In the genomic region with DNA sequence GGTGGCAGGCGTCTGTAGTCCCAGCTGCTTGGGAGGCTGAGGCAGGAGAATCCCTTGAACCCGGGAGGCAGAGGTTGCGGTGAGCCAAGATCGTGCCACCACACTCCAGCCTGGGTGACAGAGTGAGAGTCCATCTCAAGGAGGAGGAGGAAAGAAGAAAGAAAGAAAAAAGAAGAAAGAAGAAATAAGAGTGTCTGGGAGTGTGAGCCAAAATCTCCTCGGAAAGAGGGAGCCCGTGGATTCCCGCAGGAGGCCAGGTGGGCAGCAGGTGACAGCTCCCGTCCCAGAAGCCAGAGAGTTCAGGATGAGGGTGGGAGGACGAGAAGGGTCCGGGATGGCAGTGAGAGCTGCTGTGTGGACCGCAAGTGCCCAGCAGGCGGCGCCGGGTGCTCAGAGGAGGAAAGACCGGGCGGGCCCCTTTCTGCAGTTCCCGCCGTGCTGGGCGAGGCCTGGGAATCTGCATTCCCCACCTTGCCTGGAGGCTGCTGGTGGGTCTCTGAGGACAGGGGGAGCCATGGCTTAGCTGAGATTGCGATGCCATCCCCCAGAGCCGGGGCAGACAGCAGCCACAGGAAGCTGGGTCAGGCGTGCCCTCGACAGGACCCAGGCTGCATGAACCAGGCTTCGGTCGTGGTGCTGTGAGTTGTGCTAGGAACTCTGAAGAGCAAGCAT, we compare ENCODE assay signal across 8 cellular contexts. TPM values are rescaled to one million over a fixed set of nuclear protein-coding genes. Genes with fewer than 3 reads are reported as not detected.
DNase-seq lines count a peak whose midpoint lies in the region; ATAC-seq and TF ChIP-seq lines count a peak whose summit lies in the region.

No MANE protein-coding gene starts in this region.

- H3K36me3 ChIP-seq in adipocyte (ENCODE audit: control insufficient read depth, insufficient read depth, low read length, severe bottlenecking) (no peaks in the 10 kb centered on the region), right atrium auricular region (no peaks in the 10 kb centered on the region)

- no peak overlapping the region for H3K9ac ChIP-seq in adipocyte (ENCODE audit: low read length)

- H3K4me3 ChIP-seq in AG09309 (ENCODE audit: control insufficient read depth, low read depth, low read length) (no peak overlapping the region), adipocyte (ENCODE audit: low read length) (no peak overlapping the region), right atrium auricular region (no peak overlapping the region)

- H3K4me1 ChIP-seq in adipocyte (ENCODE audit: control insufficient read depth, insufficient read depth, low read length) (no peaks in the 10 kb centered on the region), right atrium auricular region (no peaks in the 10 kb centered on the region)

- TF ChIP-seq CTCF in AG09309 (IDR thresholded peaks at IDR 0.05; ENCODE audit: control insufficient read depth, insufficient read depth, low read depth, low read length, missing control alignments) (peak; percentile 92), right atrium auricular region (IDR thresholded peaks at IDR 0.05) (peak; percentile 76 to 87)

- DNase-seq in AG09309 (ENCODE audit: low read depth) (no peak), GM19238 (ENCODE audit: insufficient read length, low spot score) (peak; percentile 86), NCI-H1092 (lab: John Stamatoyannopoulos, UW) (peak; percentile 75), T-helper 1 cell (peak; percentile 27 to 62 (median 51)), adipocyte (ENCODE audit: low read depth) (peak; percentile 81), right atrium auricular region (ENCODE audit: low spot score) (peak; percentile 69)
- DNase-seq in stimulated activated CD4-positive, alpha-beta T cell treated with anti-CD3 and anti-CD28 coated beads, Interleukin-12 subunit alpha, Interleukin-12 subunit beta, amount 100 ng/mL, for 24 hours (ENCODE audit: low read depth in 2 of 2) = peak; percentile 43 to 59

- H3K9me3 ChIP-seq in adipocyte (ENCODE audit: control insufficient read depth, low read length) (peaks cover 12% of the 10 kb centered on the region), right atrium auricular region (peaks cover 0 to 7% of the 10 kb centered on the region in 2 donors)

- ATAC-seq in GM18517 (IDR thresholded peaks at IDR 0.05; ENCODE audit: unreplicated experiment) = no peak

- no peak overlapping the region for H3K27ac ChIP-seq in right atrium auricular region

- H3K27me3 ChIP-seq in adipocyte (replicated peaks; ENCODE audit: control insufficient read depth, insufficient read depth, low read length) (peaks cover 3% of the 10 kb centered on the region), right atrium auricular region (no peaks in the 10 kb centered on the region)

RNA-seq across cellular contexts. Expression of a gene that starts 17.1 kb away (rescaled TPM):
- total RNA-seq in right atrium auricular region = under 1 TPM in 1 of 2 donors, not detected in 1; 0.07 TPM

RNA-seq across cellular contexts. Expression of a gene that starts 39.1 kb away (rescaled TPM):
- total RNA-seq in right atrium auricular region = 10 to 100 TPM in 1 of 2 donors, 1 to 10 TPM in 1; 7.0 to 11.1 TPM
